ENCODE assay signal across 23 cellular contexts in the genomic region with DNA sequence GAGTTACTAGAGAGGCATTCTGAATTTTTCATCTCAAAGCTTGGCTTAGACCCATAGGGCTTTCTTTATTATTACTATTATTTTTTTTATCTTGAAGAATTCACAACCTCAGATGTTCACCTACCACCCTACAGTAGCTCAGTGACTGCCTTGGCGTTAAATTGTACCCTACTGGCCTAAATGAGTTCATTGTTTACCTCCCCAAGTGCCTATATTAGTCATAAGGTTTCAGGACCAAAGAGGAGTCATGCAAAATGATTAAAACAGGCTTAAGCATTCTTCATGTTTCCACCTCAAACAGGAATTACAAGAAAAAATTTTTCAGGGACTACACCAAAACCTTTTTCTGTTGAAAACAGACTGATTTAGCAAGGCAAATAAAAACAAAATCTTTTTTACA.
"Had no signal": no experiment of that assay in that cellular context is flagged by ENCODE, and none has a peak within 500 bp of the region (broad histone marks: within the 10 kb centered on the region; RNA-seq: fewer than 3 reads in every experiment).

No MANE protein-coding gene starts in this region.

- DNase-seq: activated B cell treated with CpG ODN at 0.5 μM for 24 hours; activated CD4-positive, alpha-beta memory T cell treated with anti-CD3 and anti-CD28 coated beads for 36 hours; activated CD4-positive, alpha-beta T cell treated with anti-CD3 and anti-CD28 coated beads for 1 hour; activated CD4-positive, alpha-beta T cell treated with anti-CD3 and anti-CD28 coated beads, Interleukin-2, amount 10 ng/mL, durations not matched to agents 7 days and 5 days; activated CD8-positive, alpha-beta memory T cell treated with anti-CD3 and anti-CD28 coated beads for 24 hours; activated effector memory CD4-positive, alpha-beta T cell treated with anti-CD3 and anti-CD28 coated beads, Interleukin-2, amount 50 U/mL, for 16 hours; activated naive CD4-positive, alpha-beta T cell treated with Interleukin-2 at 50 U/mL for 16 hours; activated naive CD8-positive, alpha-beta T cell treated with anti-CD3 and anti-CD28 coated beads, Interleukin-2, amount 50 U/mL, for 24 hours; activated T-cell treated with anti-CD3 and anti-CD28 coated beads, Interleukin-2, amount 50 U/mL, for 4 hours; amygdala; MG63; MV-4-11; NCI-H1105; NCI-H1436; NCI-H1694 treated with DMSO at 0.1 percent for 48 hours; NCI-H2029 treated with DMSO at 0.1 percent for 48 hours; NCI-H345; NCI-H510A; NCI-H526 treated with DMSO at 0.1 percent for 48 hours; SHP77 treated with DMSO at 0.1 percent for 48 hours; T-helper 17 cell; T1000 had no signal

- ATAC-seq: activated naive CD4-positive, alpha-beta T cell treated with anti-CD3 and anti-CD28 coated beads, Interleukin-2, amount 50 U/mL, for 72 hours; activated naive CD8-positive, alpha-beta T cell treated with anti-CD3 and anti-CD28 coated beads, Interleukin-2, amount 50 U/mL, for 24 hours; activated T-cell treated with anti-CD3 and anti-CD28 coated beads, Interleukin-2, amount 50 U/mL, for 4 hours; T-helper 17 cell had no signal
